2 cellular contexts compared by ENCODE assay signal in the genomic region with DNA sequence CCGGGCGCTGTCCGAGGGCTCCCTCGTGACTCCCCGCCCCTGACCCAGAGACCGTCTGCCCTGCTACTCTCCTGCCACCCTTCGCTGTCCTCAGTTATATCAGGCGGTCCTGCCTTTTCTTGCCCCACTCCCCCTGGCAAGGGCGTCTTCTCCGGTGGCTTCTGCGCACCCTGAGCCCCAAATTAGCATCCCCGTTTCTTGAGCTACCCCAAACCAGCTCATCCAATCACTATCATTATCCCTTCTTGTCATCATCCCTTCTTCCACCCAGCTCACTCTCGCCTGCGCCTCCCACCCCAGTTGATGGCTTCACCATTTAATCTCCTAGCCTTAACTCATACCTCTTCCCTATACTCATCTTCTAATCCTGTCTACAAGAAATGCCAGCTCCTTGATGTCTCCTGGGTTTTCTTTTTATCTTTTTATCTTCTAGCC.
TF ChIP-seq lines count a peak whose summit lies in the region.

No MANE protein-coding gene starts in this region.

TF ChIP-seq in A549, 52 proteins besides CTCF, POLR2A, EP300 and RAD21:
- 0 out of 2 replicates have a peak, but pooled peaks have one; percentile 10 for TF ChIP-seq MYC (IDR thresholded peaks at IDR 0.05; ENCODE audit: borderline replicate concordance, low read length)
- TF ChIP-seq USF2 (IDR thresholded peaks at IDR 0.05), result 0 out of 2 replicates have a peak, but pooled peaks have one; percentile 43
- 0 out of 2 replicates have a peak, but pooled peaks have one; percentile 29 for TF ChIP-seq HOXB13 (CRISPR knock-in tag; IDR thresholded peaks at IDR 0.05; ENCODE audit: low read depth)
- no peak for TF ChIP-seq MAFK (IDR thresholded peaks at IDR 0.05; ENCODE audit: partially characterized antibody)

TF ChIP-seq in SK-N-SH, 30 proteins besides CTCF, POLR2A, EP300 and RAD21:
- TF ChIP-seq YY1 (IDR thresholded peaks at IDR 0.05; ENCODE audit: low read depth) (no peak), TEAD4 (IDR thresholded peaks at IDR 0.05; ENCODE audit: borderline replicate concordance, insufficient read depth) (no peak), NRF1 (IDR thresholded peaks at IDR 0.05; ENCODE audit: low read depth, low read length) (no peak)
- TF ChIP-seq, protein P1, sequence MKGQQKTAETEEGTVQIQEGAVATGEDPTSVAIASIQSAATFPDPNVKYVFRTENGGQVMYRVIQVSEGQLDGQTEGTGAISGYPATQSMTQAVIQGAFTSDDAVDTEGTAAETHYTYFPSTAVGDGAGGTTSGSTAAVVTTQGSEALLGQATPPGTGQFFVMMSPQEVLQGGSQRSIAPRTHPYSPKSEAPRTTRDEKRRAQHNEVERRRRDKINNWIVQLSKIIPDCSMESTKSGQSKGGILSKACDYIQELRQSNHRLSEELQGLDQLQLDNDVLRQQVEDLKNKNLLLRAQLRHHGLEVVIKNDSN (IDR thresholded peaks at IDR 0.05; ENCODE audit: borderline replicate concordance, low read depth), result peak; percentile 49; the same call in 1 of the 2 replicates
